Comparison of ENCODE assay signal across 22 cellular contexts in genomic region chr14:71408362-71409035, GRCh38.
DNase-seq lines count a peak whose midpoint lies in the region; ATAC-seq and TF ChIP-seq lines count a peak whose summit lies in the region.
"Had no signal": no experiment of that assay in that cellular context is flagged by ENCODE, and none has a peak within 500 bp of the region (broad histone marks: within the 10 kb centered on the region; RNA-seq: fewer than 3 reads in every experiment).

No MANE protein-coding gene starts in this region.

- peak overlapping the region; percentile 16 for H3K4me3 ChIP-seq in osteoblast (ENCODE audit: insufficient read depth, low read length)
- H3K4me3 ChIP-seq: esophagus squamous epithelium, prostate gland, transverse colon had no signal

- no peak for ATAC-seq in HG03097 (IDR thresholded peaks at IDR 0.05; ENCODE audit: low FRiP score, unreplicated experiment)

- H2AFZ ChIP-seq in osteoblast (ENCODE audit: low read length) = no peak overlapping the region

- H3K4me2 ChIP-seq in osteoblast (ENCODE audit: insufficient read depth, low read length) = peak overlapping the region; percentile 53

- peak overlapping the region; percentile 59 for H3K27ac ChIP-seq in osteoblast (ENCODE audit: low read depth, low read length)
- H3K27ac ChIP-seq: esophagus squamous epithelium, prostate gland, transverse colon had no signal

- H4K20me1 ChIP-seq in osteoblast (ENCODE audit: insufficient read depth, low read length) = no peaks in the 10 kb centered on the region

- H3K79me2 ChIP-seq in osteoblast (ENCODE audit: insufficient read depth, low read length) = peaks cover 97% of the 10 kb centered on the region

- H3K4me1 ChIP-seq in osteoblast (ENCODE audit: insufficient read depth, low read length) = peaks cover 34% of the 10 kb centered on the region
- H3K4me1 ChIP-seq: prostate gland had no signal

- H3K27me3 ChIP-seq in osteoblast (ENCODE audit: insufficient read depth, low read length) = no peaks in the 10 kb centered on the region
- H3K27me3 ChIP-seq: esophagus squamous epithelium, transverse colon had no signal

- no peaks in the 10 kb centered on the region for H3K9me3 ChIP-seq in osteoblast (ENCODE audit: low read depth, low read length)
- H3K9me3 ChIP-seq: esophagus squamous epithelium, prostate gland, transverse colon had no signal

- H3K36me3 ChIP-seq in osteoblast (ENCODE audit: insufficient read depth, low read length) = no peaks in the 10 kb centered on the region
- H3K36me3 ChIP-seq: esophagus squamous epithelium, prostate gland, transverse colon had no signal

- no peak for TF ChIP-seq CTCF in osteoblast (IDR thresholded peaks at IDR 0.05; ENCODE audit: extremely low read depth, low read depth, low read length)

- DNase-seq in EH (ENCODE audit: low read depth) (peak; percentile 66), NCI-H69 (lab: John Stamatoyannopoulos, UW) (peak; percentile 11), hepatic stellate cell (ENCODE audit: low spot score) (peak; percentile 3), osteoblast (ENCODE audit: insufficient read length, low spot score, missing footprints) (no peak), NCI-H1105 treated with DMSO at 0.1 percent for 48 hours (lab: John Stamatoyannopoulos, UW) (no peak), NCI-H1436 treated with DMSO at 0.1 percent for 48 hours (lab: John Stamatoyannopoulos, UW) (no peak)
- no peak for DNase-seq in activated CD4-positive, alpha-beta T cell treated with anti-CD3 and anti-CD28 coated beads for 1 hour
- DNase-seq: activated CD4-positive, CD25-positive, alpha-beta regulatory T cell treated with anti-CD3 and anti-CD28 coated beads, Interleukin-2, amount 50 U/mL, for 72 hours; central memory CD4-positive, alpha-beta T cell; DMS53; effector CD4-positive, alpha-beta T cell; esophagus squamous epithelium; H7; Karpas-422; naive B cell; NCI-H1105; NCI-H526; SHP77; T-helper 2 cell; transverse colon had no signal

Comparison
In these comparisons a context has a peak if more than half of its experiments do, and no peak if none do; other contexts are left out.
1. DNase-seq: peak in EH (single experiment), NCI-H69 (single experiment) and hepatic stellate cell (single experiment); none in osteoblast (single experiment), activated CD4-positive, alpha-beta T cell treated with anti-CD3 and anti-CD28 coated beads for 1 hour (single experiment), NCI-H1105 treated with DMSO at 0.1 percent for 48 hours (single experiment) and NCI-H1436 treated with DMSO at 0.1 percent for 48 hours (single experiment).